11 cellular contexts compared by ENCODE assay signal in the genomic region with DNA sequence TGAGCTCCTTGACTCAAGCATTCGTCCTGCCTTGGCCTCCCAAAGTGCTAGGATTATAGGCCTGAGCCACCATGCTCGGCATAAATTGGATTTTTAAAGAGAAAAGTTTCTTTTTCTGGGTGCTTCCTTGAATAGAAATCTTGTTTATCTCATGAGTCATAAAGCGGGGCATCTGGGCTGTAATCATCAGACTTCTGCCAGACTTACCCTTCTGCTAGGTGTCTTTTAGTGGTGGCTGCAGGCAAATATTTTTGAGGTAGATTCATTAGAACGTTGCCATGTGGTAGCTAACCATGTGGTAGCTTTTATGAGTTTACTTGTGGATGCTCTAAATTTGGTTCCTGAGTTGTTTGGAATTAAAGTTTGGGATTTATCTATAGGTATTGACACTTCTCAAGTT. TPM values are rescaled to one million over a fixed set of nuclear protein-coding genes. Genes with fewer than 3 reads are reported as not detected.
DNase-seq lines count a peak whose midpoint lies in the region; ATAC-seq and TF ChIP-seq lines count a peak whose summit lies in the region.
"Had no signal": no experiment of that assay in that cellular context is flagged by ENCODE, and none has a peak within 500 bp of the region (broad histone marks: within the 10 kb centered on the region; RNA-seq: fewer than 3 reads in every experiment).

No MANE protein-coding gene starts in this region.

- H3K4me2 ChIP-seq in PC-3 (ENCODE audit: low read length) (peak overlapping the region; percentile 26; the same call in 1 of the 2 replicates), osteoblast (ENCODE audit: insufficient read depth, low read length) (peak overlapping the region; percentile 55), OCI-LY7 (ENCODE audit: low read length) (no peak overlapping the region)

- no peak overlapping the region for H3K9ac ChIP-seq in PC-3 (ENCODE audit: low read length)

- BruUV-seq in PC-3 (replicated peaks; lab: Mats Ljungman, UMichigan) (no TSS peak), OCI-LY7 (replicated peaks; lab: Mats Ljungman, UMichigan) (no TSS peak)

- TF ChIP-seq CTCF in PC-3 (conservative IDR thresholded peaks at IDR 0.05; ENCODE audit: low read depth, low read length) (no peak), osteoblast (IDR thresholded peaks at IDR 0.05; ENCODE audit: extremely low read depth, low read depth, low read length) (no peak), BE2C (IDR thresholded peaks at IDR 0.05; ENCODE audit: low read depth, low read length) (no peak), OCI-LY7 (conservative IDR thresholded peaks at IDR 0.05; ENCODE audit: low read length) (no peak)

- H3K27me3 ChIP-seq in PC-3 (ENCODE audit: low read length) (no peaks in the 10 kb centered on the region), osteoblast (ENCODE audit: insufficient read depth, low read length) (no peaks in the 10 kb centered on the region), BE2C (no peaks in the 10 kb centered on the region)
- H3K27me3 ChIP-seq: heart right ventricle had no signal

- POLR2A ChIA-PET in PC-3 (lab: Charles Lee; ENCODE audit: unreplicated experiment) (interaction anchor here (0.6 to 0.7 kb wide), 3 partner anchors 25 to 548 kb away, joined by 3 to 4 read pairs (median 3); no protein-coding TSS in a partner anchor), OCI-LY7 (lab: Charles Lee) (interaction anchor here (1.0 kb wide), 1 partner anchor 10 kb away, joined by 4 read pairs; no protein-coding TSS in a partner anchor)

- H3K4me1 ChIP-seq in PC-3 (ENCODE audit: insufficient read depth, low read length) (peaks cover 31% of the 10 kb centered on the region), osteoblast (ENCODE audit: insufficient read depth, low read length) (peaks cover 37% of the 10 kb centered on the region), BE2C (no peaks in the 10 kb centered on the region), OCI-LY7 (ENCODE audit: insufficient read depth, low read length, poor library complexity, severe bottlenecking) (peaks cover 22% of the 10 kb centered on the region)

- no peak overlapping the region for H2AFZ ChIP-seq in PC-3 (ENCODE audit: low read length)
- H2AFZ ChIP-seq in osteoblast (ENCODE audit: low read length), result no peak overlapping the region
- no peak overlapping the region for H2AFZ ChIP-seq in OCI-LY7 (ENCODE audit: low read length)

- H3K9me2 ChIP-seq in PC-3 (replicated peaks; ENCODE audit: low read length), result no peaks in the 10 kb centered on the region
- no peaks in the 10 kb centered on the region for H3K9me2 ChIP-seq in OCI-LY7 (ENCODE audit: insufficient read depth, low read length)

- ATAC-seq in PC-3, result peak; percentile 84
- ATAC-seq: heart right ventricle had no signal

- H3K79me2 ChIP-seq in PC-3 (ENCODE audit: low read length) (peaks cover 96% of the 10 kb centered on the region), osteoblast (ENCODE audit: insufficient read depth, low read length) (peaks cover 92% of the 10 kb centered on the region), OCI-LY7 (ENCODE audit: insufficient read depth, low read depth, low read length) (peaks cover 32% of the 10 kb centered on the region)

- intact Hi-C loops in PC-3 (cut with micrococcal nuclease), result no loop called here
- intact Hi-C loops in OCI-LY7 (cut with micrococcal nuclease; ENCODE audit: unreplicated experiment), result no loop called here

- H3K27ac ChIP-seq in PC-3 (ENCODE audit: low read length) (peak overlapping the region; percentile 13), osteoblast (ENCODE audit: low read depth, low read length) (peak overlapping the region; percentile 85), OCI-LY7 (ENCODE audit: low read depth, low read length, poor library complexity, severe bottlenecking) (no peak overlapping the region)

- H4K20me1 ChIP-seq in PC-3 (ENCODE audit: low read length), result peaks cover 31% of the 10 kb centered on the region
- H4K20me1 ChIP-seq in osteoblast (ENCODE audit: insufficient read depth, low read length), result peaks cover 5% of the 10 kb centered on the region
- 0 out of 2 replicates have a peak, but pooled peaks cover 8% of the 10 kb centered on the region for H4K20me1 ChIP-seq in OCI-LY7 (ENCODE audit: insufficient read depth, low read length)

- H3K4me3 ChIP-seq in PC-3 (ENCODE audit: low read length) (no peak overlapping the region), osteoblast (ENCODE audit: insufficient read depth, low read length) (peak overlapping the region; percentile 27), BE2C (ENCODE audit: low read depth, low read length) (no peak overlapping the region), OCI-LY7 (ENCODE audit: low read depth, low read length, poor library complexity, severe bottlenecking) (no peak overlapping the region)
- H3K4me3 ChIP-seq: heart right ventricle had no signal

- peaks cover 38% of the 10 kb centered on the region for H3K36me3 ChIP-seq in PC-3 (ENCODE audit: low read depth, low read length)
- peaks cover 16% of the 10 kb centered on the region for H3K36me3 ChIP-seq in osteoblast (ENCODE audit: insufficient read depth, low read length)
- peaks cover 29% of the 10 kb centered on the region for H3K36me3 ChIP-seq in BE2C
- H3K36me3 ChIP-seq in OCI-LY7 (ENCODE audit: insufficient read depth, low read length), result peaks cover 54% of the 10 kb centered on the region

- DNase-seq in GM03348 (ENCODE audit: low spot score), result peak; percentile 59
- peak; percentile 81 for DNase-seq in PC-3
- DNase-seq in dedifferentiated amniotic fluid mesenchymal stem cell (ENCODE audit: extremely low spot score), result peak; percentile 29
- peak; percentile 86 for DNase-seq in osteoblast (ENCODE audit: insufficient read length, low spot score, missing footprints)
- no peak for DNase-seq in BE2C
- no peak for DNase-seq in activated effector memory CD4-positive, alpha-beta T cell treated with anti-CD3 and anti-CD28 coated beads, Interleukin-2, amount 50 U/mL, for 16 hours
- DNase-seq in OCI-LY7 (ENCODE audit: low spot score), result no peak
- DNase-seq in NCI-H1105 treated with DMSO at 0.1 percent for 48 hours (lab: John Stamatoyannopoulos, UW), result no peak
- DNase-seq: activated CD4-positive, alpha-beta T cell treated with anti-CD3 and anti-CD28 coated beads, Interleukin-2, amount 50 U/mL, for 48 hours; central memory CD4-positive, alpha-beta T cell had no signal

- H3F3A ChIP-seq in PC-3 (ENCODE audit: low read length, unreplicated experiment), result no peaks in the 10 kb centered on the region

- H3K9me3 ChIP-seq in PC-3 (ENCODE audit: low read length), result no peaks in the 10 kb centered on the region
- no peaks in the 10 kb centered on the region for H3K9me3 ChIP-seq in osteoblast (ENCODE audit: low read depth, low read length)
- no peaks in the 10 kb centered on the region for H3K9me3 ChIP-seq in BE2C
- no peaks in the 10 kb centered on the region for H3K9me3 ChIP-seq in OCI-LY7 (ENCODE audit: low read length)
- H3K9me3 ChIP-seq: heart right ventricle had no signal

- CTCF ChIA-PET in PC-3 (lab: Charles Lee) (interaction anchor here (0.6 to 1.7 kb wide), 3 partner anchors 9 to 140 kb away, joined by 3 to 7 read pairs (median 3); no protein-coding TSS in a partner anchor), OCI-LY7 (lab: Charles Lee; ENCODE audit: unreplicated experiment) (no interaction called here)

RNA-seq across cellular contexts. Expression of a gene that starts 13.4 kb away (rescaled TPM):
- total RNA-seq in PC-3 (2014; rRNA removed) (40.6 and 47.0 TPM in 2 replicates), osteoblast (34.4 and 39.5 TPM in 2 replicates), OCI-LY7 (2022) (61.3 and 68.2 TPM in 2 replicates)
- polyA plus RNA-seq in BE2C (2012; ENCODE audit: insufficient read depth, insufficient read length, low read depth), result 66.0 TPM
- total RNA-seq in OCI-LY7 (2014; rRNA removed; shearing (Covaris generic)), result 59.6 and 67.3 TPM in 2 replicates

RNA-seq across cellular contexts. Expression of a gene that starts 32.0 kb away (rescaled TPM):
- total RNA-seq in PC-3 (2014; rRNA removed) (103 and 125 TPM in 2 replicates), osteoblast (78.1 and 95.2 TPM in 2 replicates), OCI-LY7 (2022) (not detected in 2 replicates)
- 0.52 TPM for polyA plus RNA-seq in BE2C (2012; ENCODE audit: insufficient read depth, insufficient read length, low read depth)
- not detected in 2 replicates for total RNA-seq in OCI-LY7 (2014; rRNA removed; shearing (Covaris generic))

Comparison
In these comparisons a context has a peak if more than half of its experiments do, and no peak if none do; other contexts are left out.
1. DNase-seq: peak in GM03348 (single experiment), PC-3 (single experiment), dedifferentiated amniotic fluid mesenchymal stem cell (single experiment) and osteoblast (single experiment); none in BE2C (single experiment), activated effector memory CD4-positive, alpha-beta T cell treated with anti-CD3 and anti-CD28 coated beads, Interleukin-2, amount 50 U/mL, for 16 hours (single experiment), OCI-LY7 (single experiment) and NCI-H1105 treated with DMSO at 0.1 percent for 48 hours (single experiment).
2. RNA of a gene that starts 32.0 kb away (total RNA-seq): 103 to 125 TPM in PC-3 and 78.1 to 95.2 TPM in osteoblast; not detected in OCI-LY7; every median in the first group is over 10 times any median in the second.